In genomic region chr7:135102372-135102771, GRCh38 we compare ENCODE assay signal across 1 cellular context.
A peak's percentile ranks its signal among the peaks of the same experiment; 100 is the strongest.
TF ChIP-seq lines count a peak whose summit lies in the region.

No MANE protein-coding gene starts in this region.

TF ChIP-seq in GM12878, 131 proteins besides CTCF, POLR2A, EP300 and RAD21 (continued from another document):
- peak; percentile 87 for TF ChIP-seq NFIC (IDR thresholded peaks at IDR 0.05; ENCODE audit: low read depth, low read length)
- TF ChIP-seq ZNF384 (IDR thresholded peaks at IDR 0.05; ENCODE audit: borderline replicate concordance, low read depth, low read length), result peak; percentile 78; the same call in 1 of the 2 replicates
- TF ChIP-seq ETV6 (conservative IDR thresholded peaks at IDR 0.05 in 1 of 2, IDR thresholded peaks at IDR 0.05 in 1 of 2; ENCODE audit: borderline replicate concordance in 1 of 2, low read depth in 1 of 2), result no peak
- TF ChIP-seq FOXM1 (IDR thresholded peaks at IDR 0.05; ENCODE audit: low read depth, low read length), result peak; percentile 71; the same call in 1 of the 2 replicates
- peak; percentile 40; the same call in 1 of the 2 replicates for TF ChIP-seq GABPA (IDR thresholded peaks at IDR 0.05; ENCODE audit: low read depth)
- peak; percentile 70 for TF ChIP-seq MEF2A (IDR thresholded peaks at IDR 0.05; ENCODE audit: insufficient read depth, low read depth, low read length)
- peak; percentile 65; the same call in 1 of the 2 replicates for TF ChIP-seq ATF2 (IDR thresholded peaks at IDR 0.05; ENCODE audit: low read length)
- TF ChIP-seq MTA3 (IDR thresholded peaks at IDR 0.05; ENCODE audit: borderline replicate concordance, low read length), result 0 out of 2 replicates have a peak, but pooled peaks have one; percentile 74
- peak; percentile 95 for TF ChIP-seq RUNX3 (IDR thresholded peaks at IDR 0.05; ENCODE audit: low read length)
- peak; percentile 56; the same call in 1 of the 2 replicates for TF ChIP-seq ATF7 (IDR thresholded peaks at IDR 0.05; ENCODE audit: low read depth)
- TF ChIP-seq, protein P1, sequence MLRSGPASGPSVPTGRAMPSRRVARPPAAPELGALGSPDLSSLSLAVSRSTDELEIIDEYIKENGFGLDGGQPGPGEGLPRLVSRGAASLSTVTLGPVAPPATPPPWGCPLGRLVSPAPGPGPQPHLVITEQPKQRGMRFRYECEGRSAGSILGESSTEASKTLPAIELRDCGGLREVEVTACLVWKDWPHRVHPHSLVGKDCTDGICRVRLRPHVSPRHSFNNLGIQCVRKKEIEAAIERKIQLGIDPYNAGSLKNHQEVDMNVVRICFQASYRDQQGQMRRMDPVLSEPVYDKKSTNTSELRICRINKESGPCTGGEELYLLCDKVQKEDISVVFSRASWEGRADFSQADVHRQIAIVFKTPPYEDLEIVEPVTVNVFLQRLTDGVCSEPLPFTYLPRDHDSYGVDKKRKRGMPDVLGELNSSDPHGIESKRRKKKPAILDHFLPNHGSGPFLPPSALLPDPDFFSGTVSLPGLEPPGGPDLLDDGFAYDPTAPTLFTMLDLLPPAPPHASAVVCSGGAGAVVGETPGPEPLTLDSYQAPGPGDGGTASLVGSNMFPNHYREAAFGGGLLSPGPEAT (IDR thresholded peaks at IDR 0.05; ENCODE audit: low read depth), result peak; percentile 37; the same call in 1 of the 2 replicates
- peak; percentile 57 for TF ChIP-seq MTA2 (IDR thresholded peaks at IDR 0.05; ENCODE audit: low read depth)
- TF ChIP-seq POU2F2 (IDR thresholded peaks at IDR 0.05; ENCODE audit: borderline replicate concordance, low read depth, low read length), result 0 out of 3 replicates have a peak, but pooled peaks have one; percentile 21
- TF ChIP-seq IRF4 (IDR thresholded peaks at IDR 0.05; ENCODE audit: low read depth, low read length), result peak; percentile 80
- no peak for TF ChIP-seq HSF1 (IDR thresholded peaks at IDR 0.05; ENCODE audit: low read depth, low read length)
- TF ChIP-seq NRF1 (conservative IDR thresholded peaks at IDR 0.05; ENCODE audit: low read depth, low read length), result no peak
- peak; percentile 35 to 46; a peak in 2 of 4 replicates for TF ChIP-seq IKZF2 (IDR thresholded peaks at IDR 0.05)
